ENCODE assay signal across 39 cellular contexts in genomic region chr13:41934120-41934519, GRCh38.
"Had no signal": no experiment of that assay in that cellular context is flagged by ENCODE, and none has a peak within 500 bp of the region (broad histone marks: within the 10 kb centered on the region; RNA-seq: fewer than 3 reads in every experiment).

No MANE protein-coding gene starts in this region.

- H3K27me3 Mint-ChIP-seq: activated naive CD4-positive, alpha-beta T cell treated with anti-CD3 and anti-CD28 coated beads, Interleukin-2, amount 10 ng/mL, durations not matched to agents 7 days and 5 days; activated naive CD4-positive, alpha-beta T cell treated with anti-CD3 and anti-CD28 coated beads, Interleukin-2, amount 50 U/mL, for 24 hours; activated naive CD8-positive, alpha-beta T cell; activated naive CD8-positive, alpha-beta T cell treated with anti-CD3 and anti-CD28 coated beads for 36 hours; activated naive CD8-positive, alpha-beta T cell treated with anti-CD3 and anti-CD28 coated beads, Interleukin-2, amount 10 ng/mL, durations not matched to agents 7 days and 5 days; activated naive CD8-positive, alpha-beta T cell treated with anti-CD3 and anti-CD28 coated beads, Interleukin-2, amount 50 U/mL, for 24 hours; activated T-cell treated with anti-CD3 and anti-CD28 coated beads, Interleukin-2, amount 50 U/mL, for 24 hours; activated T-helper 17 cell treated with anti-CD3 and anti-CD28 coated beads, Interleukin-2, amount 50 U/mL, for 72 hours; brain; central memory CD8-positive, alpha-beta T cell had no signal

- H3K4me3 ChIP-seq: adrenal gland, ascending aorta, body of pancreas, breast epithelium, cardiac muscle cell had no signal

- H3K27me3 ChIP-seq: adrenal gland, ascending aorta, body of pancreas, brain microvascular endothelial cell, breast epithelium, cardiac muscle cell had no signal

- H3K36me3 ChIP-seq: adrenal gland, ascending aorta, brain microvascular endothelial cell, breast epithelium, cardiac muscle cell had no signal

- H3K27ac Mint-ChIP-seq: activated naive CD4-positive, alpha-beta T cell treated with anti-CD3 and anti-CD28 coated beads for 36 hours; activated naive CD4-positive, alpha-beta T cell treated with anti-CD3 and anti-CD28 coated beads, Interleukin-2, amount 10 ng/mL, durations not matched to agents 7 days and 5 days; activated naive CD4-positive, alpha-beta T cell treated with anti-CD3 and anti-CD28 coated beads, Interleukin-2, amount 50 U/mL, for 24 hours; activated naive CD4-positive, alpha-beta T cell treated with anti-CD3 and anti-CD28 coated beads, Interleukin-2, amount 50 U/mL, for 72 hours; activated naive CD8-positive, alpha-beta T cell treated with anti-CD3 and anti-CD28 coated beads for 36 hours; activated naive CD8-positive, alpha-beta T cell treated with anti-CD3 and anti-CD28 coated beads, Interleukin-2, amount 10 ng/mL, durations not matched to agents 7 days and 5 days; activated naive CD8-positive, alpha-beta T cell treated with anti-CD3 and anti-CD28 coated beads, Interleukin-2, amount 50 U/mL, for 24 hours; activated T-cell treated with anti-CD3 and anti-CD28 coated beads, Interleukin-2, amount 50 U/mL, for 24 hours; activated T-cell treated with anti-CD3 and anti-CD28 coated beads, Interleukin-2, amount 50 U/mL, for 72 hours; activated T-helper 1 cell treated with anti-CD3 and anti-CD28 coated beads, Interleukin-12 subunit alpha, Interleukin-12 subunit beta, Interleukin-2, Interleukin-4 antibody, amounts not matched to agents 30 ng/mL and 10 ng/mL and 1 ng/mL, durations not matched to agents 14 hours and 24 hours and 36 hours; activated T-helper 17 cell treated with anti-CD3 and anti-CD28 coated beads, Interleukin-2, amount 50 U/mL, for 72 hours; activated T-helper 2 cell treated with anti-CD3 and anti-CD28 coated beads, Interferon-gamma antibody, Interleukin-2, Interleukin-4, amounts not matched to agents 10 μg/mL and 5 μg/mL and 100 μg/mL, durations not matched to agents 14 hours and 24 hours and 36 hours; brain had no signal

- H3K9me3 ChIP-seq: adrenal gland, ascending aorta, body of pancreas, breast epithelium had no signal

- H3K4me1 ChIP-seq: adrenal gland, ascending aorta, breast epithelium had no signal

- DNase-seq: activated effector memory CD4-positive, alpha-beta T cell treated with anti-CD3 and anti-CD28 coated beads, Interleukin-2, amount 50 U/mL, for 16 hours; activated effector memory CD4-positive, alpha-beta T cell treated with Interleukin-2 at 50 U/mL for 16 hours; activated gamma-delta T cell; activated gamma-delta T cell treated with Interleukin-2 at 50 U/mL for 16 hours; activated naive CD4-positive, alpha-beta T cell; activated naive CD4-positive, alpha-beta T cell treated with anti-CD3 and anti-CD28 coated beads for 36 hours; activated naive CD4-positive, alpha-beta T cell treated with anti-CD3 and anti-CD28 coated beads, Interleukin-2, amount 10 ng/mL, durations not matched to agents 7 days and 5 days; activated naive CD4-positive, alpha-beta T cell treated with anti-CD3 and anti-CD28 coated beads, Interleukin-2, amount 50 U/mL, for 16 hours; activated naive CD4-positive, alpha-beta T cell treated with Interleukin-2 at 50 U/mL for 16 hours; activated naive CD8-positive, alpha-beta T cell treated with anti-CD3 and anti-CD28 coated beads for 36 hours; activated naive CD8-positive, alpha-beta T cell treated with anti-CD3 and anti-CD28 coated beads, Interleukin-2, amount 10 ng/mL, durations not matched to agents 7 days and 5 days; activated naive CD8-positive, alpha-beta T cell treated with anti-CD3 and anti-CD28 coated beads, Interleukin-2, amount 50 U/mL, for 24 hours; activated T-cell treated with anti-CD3 and anti-CD28 coated beads, Interleukin-2, amount 50 U/mL, for 24 hours; activated T-cell treated with anti-CD3 and anti-CD28 coated beads, Interleukin-2, amount 50 U/mL, for 4 hours; activated T-cell treated with anti-CD3 and anti-CD28 coated beads, Interleukin-2, amount 50 U/mL, for 48 hours; activated T-cell treated with anti-CD3 and anti-CD28 coated beads, Interleukin-2, amount 50 U/mL, for 72 hours; adrenal gland; amniotic stem cell; amygdala; anterior cingulate cortex; aorta; body of pancreas; brain microvascular endothelial cell; caudate nucleus; central memory CD4-positive, alpha-beta T cell; cerebellar nuclear complex had no signal

- FAIRE-seq: astrocyte, bronchial epithelial cell had no signal

- H3K27ac ChIP-seq: adrenal gland, ascending aorta, body of pancreas, brain microvascular endothelial cell, breast epithelium, cardiac muscle cell had no signal

- H3K4me1 Mint-ChIP-seq: activated T-helper 17 cell treated with anti-CD3 and anti-CD28 coated beads, Interleukin-2, amount 50 U/mL, for 72 hours had no signal

- H3K4me3 Mint-ChIP-seq: activated naive CD4-positive, alpha-beta T cell treated with anti-CD3 and anti-CD28 coated beads for 36 hours; activated naive CD4-positive, alpha-beta T cell treated with anti-CD3 and anti-CD28 coated beads, Interleukin-2, amount 10 ng/mL, durations not matched to agents 7 days and 5 days; activated naive CD4-positive, alpha-beta T cell treated with anti-CD3 and anti-CD28 coated beads, Interleukin-2, amount 50 U/mL, for 24 hours; activated naive CD8-positive, alpha-beta T cell; activated naive CD8-positive, alpha-beta T cell treated with anti-CD3 and anti-CD28 coated beads for 36 hours; activated naive CD8-positive, alpha-beta T cell treated with anti-CD3 and anti-CD28 coated beads, Interleukin-2, amount 10 ng/mL, durations not matched to agents 7 days and 5 days; activated naive CD8-positive, alpha-beta T cell treated with anti-CD3 and anti-CD28 coated beads, Interleukin-2, amount 50 U/mL, for 24 hours; activated T-cell treated with anti-CD3 and anti-CD28 coated beads, Interleukin-2, amount 50 U/mL, for 24 hours; activated T-cell treated with anti-CD3 and anti-CD28 coated beads, Interleukin-2, amount 50 U/mL, for 4 hours; activated T-cell treated with anti-CD3 and anti-CD28 coated beads, Interleukin-2, amount 50 U/mL, for 72 hours; activated T-helper 1 cell treated with anti-CD3 and anti-CD28 coated beads, Interleukin-12 subunit alpha, Interleukin-12 subunit beta, Interleukin-2, Interleukin-4 antibody, amounts not matched to agents 30 ng/mL and 10 ng/mL and 1 ng/mL, durations not matched to agents 14 hours and 24 hours and 36 hours; activated T-helper 17 cell treated with anti-CD3 and anti-CD28 coated beads, Interleukin-2, amount 50 U/mL, for 72 hours; brain; central memory CD8-positive, alpha-beta T cell had no signal

- ATAC-seq: activated naive CD4-positive, alpha-beta T cell treated with anti-CD3 and anti-CD28 coated beads, Interleukin-2, amount 50 U/mL, for 72 hours; activated naive CD8-positive, alpha-beta T cell treated with anti-CD3 and anti-CD28 coated beads, Interleukin-2, amount 50 U/mL, for 24 hours; activated T-cell treated with anti-CD3 and anti-CD28 coated beads, Interleukin-2, amount 50 U/mL, for 4 hours; activated T-cell treated with anti-CD3 and anti-CD28 coated beads, Interleukin-2, amount 50 U/mL, for 72 hours; activated T-helper 17 cell treated with anti-CD3 and anti-CD28 coated beads, Interleukin-2, amount 50 U/mL, for 72 hours; body of pancreas had no signal

- H3K9me3 Mint-ChIP-seq: activated naive CD4-positive, alpha-beta T cell treated with anti-CD3 and anti-CD28 coated beads for 36 hours; activated naive CD4-positive, alpha-beta T cell treated with anti-CD3 and anti-CD28 coated beads, Interleukin-2, amount 10 ng/mL, durations not matched to agents 7 days and 5 days; activated naive CD4-positive, alpha-beta T cell treated with anti-CD3 and anti-CD28 coated beads, Interleukin-2, amount 50 U/mL, for 24 hours; activated naive CD4-positive, alpha-beta T cell treated with anti-CD3 and anti-CD28 coated beads, Interleukin-2, amount 50 U/mL, for 72 hours; activated naive CD8-positive, alpha-beta T cell treated with anti-CD3 and anti-CD28 coated beads for 36 hours; activated naive CD8-positive, alpha-beta T cell treated with anti-CD3 and anti-CD28 coated beads, Interleukin-2, amount 10 ng/mL, durations not matched to agents 7 days and 5 days; activated naive CD8-positive, alpha-beta T cell treated with anti-CD3 and anti-CD28 coated beads, Interleukin-2, amount 50 U/mL, for 24 hours; activated T-cell treated with anti-CD3 and anti-CD28 coated beads, Interleukin-2, amount 50 U/mL, for 4 hours; activated T-cell treated with anti-CD3 and anti-CD28 coated beads, Interleukin-2, amount 50 U/mL, for 72 hours; activated T-helper 1 cell treated with anti-CD3 and anti-CD28 coated beads, Interleukin-12 subunit alpha, Interleukin-12 subunit beta, Interleukin-2, Interleukin-4 antibody, amounts not matched to agents 30 ng/mL and 10 ng/mL and 1 ng/mL, durations not matched to agents 14 hours and 24 hours and 36 hours; activated T-helper 17 cell treated with anti-CD3 and anti-CD28 coated beads, Interleukin-2, amount 50 U/mL, for 72 hours; activated T-helper 2 cell treated with anti-CD3 and anti-CD28 coated beads, Interferon-gamma antibody, Interleukin-2, Interleukin-4, amounts not matched to agents 10 μg/mL and 5 μg/mL and 100 μg/mL, durations not matched to agents 14 hours and 24 hours and 36 hours; central memory CD8-positive, alpha-beta T cell had no signal
